ENCODE assay signal across 1 cellular context in genomic region chr1:224333309-224333926, GRCh38.
TF ChIP-seq lines count a peak whose summit lies in the region.

No MANE protein-coding gene starts in this region.

TF ChIP-seq in GM12878, 131 proteins besides CTCF, POLR2A, EP300 and RAD21 (continued from another document):
- TF ChIP-seq, protein P1, sequence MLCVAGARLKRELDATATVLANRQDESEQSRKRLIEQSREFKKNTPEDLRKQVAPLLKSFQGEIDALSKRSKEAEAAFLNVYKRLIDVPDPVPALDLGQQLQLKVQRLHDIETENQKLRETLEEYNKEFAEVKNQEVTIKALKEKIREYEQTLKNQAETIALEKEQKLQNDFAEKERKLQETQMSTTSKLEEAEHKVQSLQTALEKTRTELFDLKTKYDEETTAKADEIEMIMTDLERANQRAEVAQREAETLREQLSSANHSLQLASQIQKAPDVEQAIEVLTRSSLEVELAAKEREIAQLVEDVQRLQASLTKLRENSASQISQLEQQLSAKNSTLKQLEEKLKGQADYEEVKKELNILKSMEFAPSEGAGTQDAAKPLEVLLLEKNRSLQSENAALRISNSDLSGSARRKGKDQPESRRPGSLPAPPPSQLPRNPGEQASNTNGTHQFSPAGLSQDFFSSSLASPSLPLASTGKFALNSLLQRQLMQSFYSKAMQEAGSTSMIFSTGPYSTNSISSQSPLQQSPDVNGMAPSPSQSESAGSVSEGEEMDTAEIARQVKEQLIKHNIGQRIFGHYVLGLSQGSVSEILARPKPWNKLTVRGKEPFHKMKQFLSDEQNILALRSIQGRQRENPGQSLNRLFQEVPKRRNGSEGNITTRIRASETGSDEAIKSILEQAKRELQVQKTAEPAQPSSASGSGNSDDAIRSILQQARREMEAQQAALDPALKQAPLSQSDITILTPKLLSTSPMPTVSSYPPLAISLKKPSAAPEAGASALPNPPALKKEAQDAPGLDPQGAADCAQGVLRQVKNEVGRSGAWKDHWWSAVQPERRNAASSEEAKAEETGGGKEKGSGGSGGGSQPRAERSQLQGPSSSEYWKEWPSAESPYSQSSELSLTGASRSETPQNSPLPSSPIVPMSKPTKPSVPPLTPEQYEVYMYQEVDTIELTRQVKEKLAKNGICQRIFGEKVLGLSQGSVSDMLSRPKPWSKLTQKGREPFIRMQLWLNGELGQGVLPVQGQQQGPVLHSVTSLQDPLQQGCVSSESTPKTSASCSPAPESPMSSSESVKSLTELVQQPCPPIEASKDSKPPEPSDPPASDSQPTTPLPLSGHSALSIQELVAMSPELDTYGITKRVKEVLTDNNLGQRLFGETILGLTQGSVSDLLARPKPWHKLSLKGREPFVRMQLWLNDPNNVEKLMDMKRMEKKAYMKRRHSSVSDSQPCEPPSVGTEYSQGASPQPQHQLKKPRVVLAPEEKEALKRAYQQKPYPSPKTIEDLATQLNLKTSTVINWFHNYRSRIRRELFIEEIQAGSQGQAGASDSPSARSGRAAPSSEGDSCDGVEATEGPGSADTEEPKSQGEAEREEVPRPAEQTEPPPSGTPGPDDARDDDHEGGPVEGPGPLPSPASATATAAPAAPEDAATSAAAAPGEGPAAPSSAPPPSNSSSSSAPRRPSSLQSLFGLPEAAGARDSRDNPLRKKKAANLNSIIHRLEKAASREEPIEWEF (IDR thresholded peaks at IDR 0.05; ENCODE audit: insufficient replicate concordance, low read depth, low read length): no peak
- TF ChIP-seq FOXM1 (IDR thresholded peaks at IDR 0.05; ENCODE audit: low read depth, low read length) (peak; percentile 44; the same call in 1 of the 2 replicates), NFIC (IDR thresholded peaks at IDR 0.05; ENCODE audit: low read depth, low read length) (0 out of 2 replicates have a peak, but pooled peaks have one; percentile 14), IRF5 (IDR thresholded peaks at IDR 0.05; ENCODE audit: borderline replicate concordance) (no peak), SPI1 (IDR thresholded peaks at IDR 0.05; ENCODE audit: borderline replicate concordance, insufficient read depth, low read depth, low read length) (peak; percentile 87), SRF (IDR thresholded peaks at IDR 0.05; ENCODE audit: low read depth in 2 of 2, low read length in 2 of 2) (no peak), SMARCA5 (IDR thresholded peaks at IDR 0.05) (peak; percentile 88), CBX5 (IDR thresholded peaks at IDR 0.05; ENCODE audit: low read depth) (peak; percentile 81)
- TF ChIP-seq, protein P2, sequence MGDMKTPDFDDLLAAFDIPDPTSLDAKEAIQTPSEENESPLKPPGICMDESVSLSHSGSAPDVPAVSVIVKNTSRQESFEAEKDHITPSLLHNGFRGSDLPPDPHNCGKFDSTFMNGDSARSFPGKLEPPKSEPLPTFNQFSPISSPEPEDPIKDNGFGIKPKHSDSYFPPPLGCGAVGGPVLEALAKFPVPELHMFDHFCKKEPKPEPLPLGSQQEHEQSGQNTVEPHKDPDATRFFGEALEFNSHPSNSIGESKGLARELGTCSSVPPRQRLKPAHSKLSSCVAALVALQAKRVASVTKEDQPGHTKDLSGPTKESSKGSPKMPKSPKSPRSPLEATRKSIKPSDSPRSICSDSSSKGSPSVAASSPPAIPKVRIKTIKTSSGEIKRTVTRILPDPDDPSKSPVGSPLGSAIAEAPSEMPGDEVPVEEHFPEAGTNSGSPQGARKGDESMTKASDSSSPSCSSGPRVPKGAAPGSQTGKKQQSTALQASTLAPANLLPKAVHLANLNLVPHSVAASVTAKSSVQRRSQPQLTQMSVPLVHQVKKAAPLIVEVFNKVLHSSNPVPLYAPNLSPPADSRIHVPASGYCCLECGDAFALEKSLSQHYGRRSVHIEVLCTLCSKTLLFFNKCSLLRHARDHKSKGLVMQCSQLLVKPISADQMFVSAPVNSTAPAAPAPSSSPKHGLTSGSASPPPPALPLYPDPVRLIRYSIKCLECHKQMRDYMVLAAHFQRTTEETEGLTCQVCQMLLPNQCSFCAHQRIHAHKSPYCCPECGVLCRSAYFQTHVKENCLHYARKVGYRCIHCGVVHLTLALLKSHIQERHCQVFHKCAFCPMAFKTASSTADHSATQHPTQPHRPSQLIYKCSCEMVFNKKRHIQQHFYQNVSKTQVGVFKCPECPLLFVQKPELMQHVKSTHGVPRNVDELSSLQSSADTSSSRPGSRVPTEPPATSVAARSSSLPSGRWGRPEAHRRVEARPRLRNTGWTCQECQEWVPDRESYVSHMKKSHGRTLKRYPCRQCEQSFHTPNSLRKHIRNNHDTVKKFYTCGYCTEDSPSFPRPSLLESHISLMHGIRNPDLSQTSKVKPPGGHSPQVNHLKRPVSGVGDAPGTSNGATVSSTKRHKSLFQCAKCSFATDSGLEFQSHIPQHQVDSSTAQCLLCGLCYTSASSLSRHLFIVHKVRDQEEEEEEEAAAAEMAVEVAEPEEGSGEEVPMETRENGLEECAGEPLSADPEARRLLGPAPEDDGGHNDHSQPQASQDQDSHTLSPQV (IDR thresholded peaks at IDR 0.05): peak; percentile 80
